ENCODE assay signal across 8 cellular contexts in genomic region chr2:70191244-70191735, GRCh38. TPM values are rescaled to one million over a fixed set of nuclear protein-coding genes. Genes with fewer than 3 reads are reported as not detected.
DNase-seq lines count a peak whose midpoint lies in the region; ATAC-seq, FAIRE-seq and TF ChIP-seq lines count a peak whose summit lies in the region.

No MANE protein-coding gene starts in this region.

- H3K4me3 ChIP-seq in NT2/D1 (ENCODE audit: insufficient read length, low read depth) (peak overlapping the region; percentile 15), neural progenitor cell (peak overlapping the region; percentile 60)
- peak overlapping the region; percentile 68 for H3K4me3 ChIP-seq in effector memory CD4-positive, alpha-beta T cell (ENCODE audit: insufficient read depth, low read depth, low read length, poor library complexity, severe bottlenecking)

- DNase-seq in NT2/D1 (ENCODE audit: low read depth, low spot score) (no peak), neural progenitor cell (ENCODE audit: low spot score) (no peak), RCC 7860 (ENCODE audit: low spot score) (no peak), NCI-H2171 treated with DMSO at 0.1 percent for 48 hours (lab: John Stamatoyannopoulos, UW) (no peak), NCI-H226 (no peak)
- DNase-seq in effector memory CD4-positive, alpha-beta T cell, result no peak

- H3K4me2 ChIP-seq in neural progenitor cell, result peak overlapping the region; percentile 80

- H3K9ac ChIP-seq in NT2/D1 (ENCODE audit: insufficient read length, low read depth) (peak overlapping the region; percentile 17), neural progenitor cell (no peak overlapping the region)

- peak overlapping the region; percentile 94 for H3K4me3 Mint-ChIP-seq in neural progenitor cell

- H3K9me3 ChIP-seq in NT2/D1 (ENCODE audit: insufficient read depth, low read length), result no peaks in the 10 kb centered on the region
- H3K9me3 ChIP-seq in effector memory CD4-positive, alpha-beta T cell (ENCODE audit: control insufficient read depth, low read length), result no peaks in the 10 kb centered on the region
- no peaks in the 10 kb centered on the region for H3K9me3 ChIP-seq in neural progenitor cell (ENCODE audit: low read depth)

- no peak for ATAC-seq in GM21825 (IDR thresholded peaks at IDR 0.05; ENCODE audit: unreplicated experiment)

- H3K27me3 Mint-ChIP-seq in neural progenitor cell (ENCODE audit: insufficient read depth, low read depth), result peaks cover 4% of the 10 kb centered on the region

- peak overlapping the region; percentile 86 for H2AFZ ChIP-seq in neural progenitor cell (replicated peaks)

- no peak for FAIRE-seq in RCC 7860 (lab: Jason Lieb, UNC)

- H3K4me1 Mint-ChIP-seq in neural progenitor cell, result peaks cover 13% of the 10 kb centered on the region

- no peaks in the 10 kb centered on the region for H3K9me3 Mint-ChIP-seq in neural progenitor cell

- no peaks in the 10 kb centered on the region for H3K4me1 ChIP-seq in NT2/D1 (ENCODE audit: insufficient read depth, insufficient read length)
- no peaks in the 10 kb centered on the region for H3K4me1 ChIP-seq in effector memory CD4-positive, alpha-beta T cell (ENCODE audit: control insufficient read depth, insufficient read depth, low read length, poor library complexity, severe bottlenecking)
- no peaks in the 10 kb centered on the region for H3K4me1 ChIP-seq in neural progenitor cell

- H3K36me3 ChIP-seq in NT2/D1 (ENCODE audit: insufficient read depth, insufficient read length, low read length) (no peaks in the 10 kb centered on the region), neural progenitor cell (no peaks in the 10 kb centered on the region)
- no peaks in the 10 kb centered on the region for H3K36me3 ChIP-seq in effector memory CD4-positive, alpha-beta T cell (ENCODE audit: control insufficient read depth, insufficient read depth, low read length)

- peaks cover 9% of the 10 kb centered on the region for H3K79me2 ChIP-seq in neural progenitor cell (ENCODE audit: low read depth)

- H3F3A ChIP-seq in neural progenitor cell (ENCODE audit: low read depth), result peaks cover 24% of the 10 kb centered on the region

- no peaks in the 10 kb centered on the region for H3K36me3 Mint-ChIP-seq in neural progenitor cell

- H3K27ac Mint-ChIP-seq in neural progenitor cell, result peak overlapping the region; percentile 99

- H3K27ac ChIP-seq in C4-2B (peak overlapping the region; percentile 83), neural progenitor cell (no peak overlapping the region)
- peak overlapping the region; percentile 95 for H3K27ac ChIP-seq in effector memory CD4-positive, alpha-beta T cell (ENCODE audit: insufficient read depth, low read length, poor library complexity, severe bottlenecking)

- H4K20me1 ChIP-seq in neural progenitor cell (ENCODE audit: low read depth), result no peaks in the 10 kb centered on the region

- TF ChIP-seq CTCF in C4-2B (conservative IDR thresholded peaks at IDR 0.05) (no peak; the same call in 1 of the 2 replicates), neural progenitor cell (IDR thresholded peaks at IDR 0.05) (no peak)

- H3K27me3 ChIP-seq in NT2/D1 (ENCODE audit: insufficient read depth, insufficient read length) (no peaks in the 10 kb centered on the region), neural progenitor cell (no peaks in the 10 kb centered on the region)
- no peaks in the 10 kb centered on the region for H3K27me3 ChIP-seq in effector memory CD4-positive, alpha-beta T cell (replicated peaks; ENCODE audit: control insufficient read depth, insufficient read depth, low read length, poor library complexity, severe bottlenecking)

RNA-seq across cellular contexts. Expression of gene C2orf42, which starts 0.5 kb away (rescaled TPM):
- 24.1 and 25.4 TPM in 2 replicates for total RNA-seq in neural progenitor cell (ENCODE audit: low replicate concordance)

RNA-seq across cellular contexts. Expression of gene TIA1, which starts 57.1 kb away (rescaled TPM):
- total RNA-seq in neural progenitor cell (ENCODE audit: low replicate concordance), result 348 and 539 TPM in 2 replicates

Comparison
In these comparisons a context has a peak if more than half of its experiments do, and no peak if none do; other contexts are left out.
1. H3K4me3 ChIP-seq: peak in every context shown above with its lines; median percentile 68 in effector memory CD4-positive, alpha-beta T cell; 60 in neural progenitor cell; 15 in NT2/D1.